1 cellular context compared by ENCODE assay signal in the genomic region with DNA sequence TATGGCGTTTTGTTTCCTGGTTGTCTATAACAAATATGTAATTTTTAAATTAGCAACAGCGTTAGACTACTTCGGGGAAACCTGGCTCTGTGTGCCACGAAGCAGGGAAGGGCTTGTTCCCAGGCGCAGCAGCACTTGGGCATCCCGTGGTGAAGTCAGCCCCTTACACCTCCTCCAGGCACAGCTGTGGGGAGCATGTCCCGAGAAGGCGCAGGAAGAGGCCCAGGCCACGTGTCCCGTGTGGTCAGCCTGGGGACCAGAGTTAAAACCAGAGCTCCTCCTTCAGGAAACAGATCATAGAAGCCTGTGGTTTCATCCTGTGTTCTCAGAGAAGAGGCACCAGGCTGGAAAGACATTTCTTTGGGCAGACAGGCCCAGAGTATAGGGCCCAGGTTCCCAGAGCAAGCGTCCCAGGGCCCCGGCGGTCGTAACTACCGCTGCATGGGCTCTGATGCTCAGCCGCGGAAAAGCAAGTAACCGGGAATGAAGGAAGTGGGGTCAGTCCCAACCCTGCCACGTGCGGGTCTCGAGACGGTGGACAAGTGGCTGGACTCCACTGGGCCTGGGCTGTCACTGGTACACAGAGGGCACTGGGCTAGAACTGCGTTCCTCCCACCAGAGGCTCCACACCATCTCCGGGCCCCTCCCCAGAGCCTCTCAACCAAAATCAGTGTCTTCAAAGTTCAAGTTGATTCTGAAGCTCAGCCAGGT.
A peak's percentile ranks its signal among the peaks of the same experiment; 100 is the strongest.
TF ChIP-seq lines count a peak whose summit lies in the region.

No MANE protein-coding gene starts in this region.

TF ChIP-seq in K562, 482 proteins besides CTCF, POLR2A, EP300 and RAD21 (continues in another document):
- TF ChIP-seq SNAPC5 (CRISPR knock-in tag; IDR thresholded peaks at IDR 0.05) = no peak
- TF ChIP-seq MCM3 (IDR thresholded peaks at IDR 0.05) = no peak
- peak in 1 of 2 experiments; percentile 66; a peak in 2 of 4 replicates for TF ChIP-seq MNT (conservative IDR thresholded peaks at IDR 0.05)
- no peak for TF ChIP-seq EGR1 (conservative IDR thresholded peaks at IDR 0.05)
- no peak for TF ChIP-seq ZBTB17 (CRISPR knock-in tag; IDR thresholded peaks at IDR 0.05)
- peak in 1 of 2 experiments; percentile 45; a peak in 2 of 4 replicates for TF ChIP-seq NRF1 (conservative IDR thresholded peaks at IDR 0.05 in 1 of 2, IDR thresholded peaks at IDR 0.05 in 1 of 2)
- TF ChIP-seq CBX3 (IDR thresholded peaks at IDR 0.05; ENCODE audit: borderline replicate concordance in 1 of 2, low read length in 2 of 2) = no peak
- TF ChIP-seq USF2 (CRISPR knock-in tag; IDR thresholded peaks at IDR 0.05) = peak; percentile 76
- TF ChIP-seq BRD4 (IDR thresholded peaks at IDR 0.05) = no peak
- 0 out of 2 replicates have a peak, but pooled peaks have one; percentile 55 for TF ChIP-seq ATF6 (CRISPR knock-in tag; IDR thresholded peaks at IDR 0.05)
- peak in 1 of 2 experiments; percentile 26 for TF ChIP-seq E2F6 (IDR thresholded peaks at IDR 0.05; ENCODE audit: borderline replicate concordance in 1 of 2, extremely low read depth in 1 of 2, insufficient read depth in 1 of 2, insufficient read length in 1 of 2, low read depth in 1 of 2, low read length in 1 of 2, poor library complexity in 1 of 2, severe bottlenecking in 1 of 2)
- no peak for TF ChIP-seq ELF2 (CRISPR knock-in tag; IDR thresholded peaks at IDR 0.05)
- TF ChIP-seq BACH1 (tag; IDR thresholded peaks at IDR 0.05) = no peak
- TF ChIP-seq ZNF586 (CRISPR knock-in tag; conservative IDR thresholded peaks at IDR 0.05) = no peak
- peak; percentile 65; the same call in 1 of the 2 replicates for TF ChIP-seq ESRRA (IDR thresholded peaks at IDR 0.05; ENCODE audit: borderline replicate concordance, low read depth)
- TF ChIP-seq, protein P1, sequence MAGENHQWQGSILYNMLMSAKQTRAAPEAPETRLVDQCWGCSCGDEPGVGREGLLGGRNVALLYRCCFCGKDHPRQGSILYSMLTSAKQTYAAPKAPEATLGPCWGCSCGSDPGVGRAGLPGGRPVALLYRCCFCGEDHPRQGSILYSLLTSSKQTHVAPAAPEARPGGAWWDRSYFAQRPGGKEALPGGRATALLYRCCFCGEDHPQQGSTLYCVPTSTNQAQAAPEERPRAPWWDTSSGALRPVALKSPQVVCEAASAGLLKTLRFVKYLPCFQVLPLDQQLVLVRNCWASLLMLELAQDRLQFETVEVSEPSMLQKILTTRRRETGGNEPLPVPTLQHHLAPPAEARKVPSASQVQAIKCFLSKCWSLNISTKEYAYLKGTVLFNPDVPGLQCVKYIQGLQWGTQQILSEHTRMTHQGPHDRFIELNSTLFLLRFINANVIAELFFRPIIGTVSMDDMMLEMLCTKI (IDR thresholded peaks at IDR 0.05; ENCODE audit: partially characterized antibody) = no peak
- TF ChIP-seq, protein P2, sequence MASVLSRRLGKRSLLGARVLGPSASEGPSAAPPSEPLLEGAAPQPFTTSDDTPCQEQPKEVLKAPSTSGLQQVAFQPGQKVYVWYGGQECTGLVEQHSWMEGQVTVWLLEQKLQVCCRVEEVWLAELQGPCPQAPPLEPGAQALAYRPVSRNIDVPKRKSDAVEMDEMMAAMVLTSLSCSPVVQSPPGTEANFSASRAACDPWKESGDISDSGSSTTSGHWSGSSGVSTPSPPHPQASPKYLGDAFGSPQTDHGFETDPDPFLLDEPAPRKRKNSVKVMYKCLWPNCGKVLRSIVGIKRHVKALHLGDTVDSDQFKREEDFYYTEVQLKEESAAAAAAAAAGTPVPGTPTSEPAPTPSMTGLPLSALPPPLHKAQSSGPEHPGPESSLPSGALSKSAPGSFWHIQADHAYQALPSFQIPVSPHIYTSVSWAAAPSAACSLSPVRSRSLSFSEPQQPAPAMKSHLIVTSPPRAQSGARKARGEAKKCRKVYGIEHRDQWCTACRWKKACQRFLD (CRISPR knock-in tag; IDR thresholded peaks at IDR 0.05) = no peak
- TF ChIP-seq, protein P3, sequence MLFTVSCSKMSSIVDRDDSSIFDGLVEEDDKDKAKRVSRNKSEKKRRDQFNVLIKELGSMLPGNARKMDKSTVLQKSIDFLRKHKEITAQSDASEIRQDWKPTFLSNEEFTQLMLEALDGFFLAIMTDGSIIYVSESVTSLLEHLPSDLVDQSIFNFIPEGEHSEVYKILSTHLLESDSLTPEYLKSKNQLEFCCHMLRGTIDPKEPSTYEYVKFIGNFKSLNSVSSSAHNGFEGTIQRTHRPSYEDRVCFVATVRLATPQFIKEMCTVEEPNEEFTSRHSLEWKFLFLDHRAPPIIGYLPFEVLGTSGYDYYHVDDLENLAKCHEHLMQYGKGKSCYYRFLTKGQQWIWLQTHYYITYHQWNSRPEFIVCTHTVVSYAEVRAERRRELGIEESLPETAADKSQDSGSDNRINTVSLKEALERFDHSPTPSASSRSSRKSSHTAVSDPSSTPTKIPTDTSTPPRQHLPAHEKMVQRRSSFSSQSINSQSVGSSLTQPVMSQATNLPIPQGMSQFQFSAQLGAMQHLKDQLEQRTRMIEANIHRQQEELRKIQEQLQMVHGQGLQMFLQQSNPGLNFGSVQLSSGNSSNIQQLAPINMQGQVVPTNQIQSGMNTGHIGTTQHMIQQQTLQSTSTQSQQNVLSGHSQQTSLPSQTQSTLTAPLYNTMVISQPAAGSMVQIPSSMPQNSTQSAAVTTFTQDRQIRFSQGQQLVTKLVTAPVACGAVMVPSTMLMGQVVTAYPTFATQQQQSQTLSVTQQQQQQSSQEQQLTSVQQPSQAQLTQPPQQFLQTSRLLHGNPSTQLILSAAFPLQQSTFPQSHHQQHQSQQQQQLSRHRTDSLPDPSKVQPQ (CRISPR knock-in tag; IDR thresholded peaks at IDR 0.05; ENCODE audit: borderline replicate concordance) = no peak
- no peak for TF ChIP-seq ZBTB26 (CRISPR knock-in tag; IDR thresholded peaks at IDR 0.05)
- no peak for TF ChIP-seq FOSL1 (tag; conservative IDR thresholded peaks at IDR 0.05)
- TF ChIP-seq, protein P4, sequence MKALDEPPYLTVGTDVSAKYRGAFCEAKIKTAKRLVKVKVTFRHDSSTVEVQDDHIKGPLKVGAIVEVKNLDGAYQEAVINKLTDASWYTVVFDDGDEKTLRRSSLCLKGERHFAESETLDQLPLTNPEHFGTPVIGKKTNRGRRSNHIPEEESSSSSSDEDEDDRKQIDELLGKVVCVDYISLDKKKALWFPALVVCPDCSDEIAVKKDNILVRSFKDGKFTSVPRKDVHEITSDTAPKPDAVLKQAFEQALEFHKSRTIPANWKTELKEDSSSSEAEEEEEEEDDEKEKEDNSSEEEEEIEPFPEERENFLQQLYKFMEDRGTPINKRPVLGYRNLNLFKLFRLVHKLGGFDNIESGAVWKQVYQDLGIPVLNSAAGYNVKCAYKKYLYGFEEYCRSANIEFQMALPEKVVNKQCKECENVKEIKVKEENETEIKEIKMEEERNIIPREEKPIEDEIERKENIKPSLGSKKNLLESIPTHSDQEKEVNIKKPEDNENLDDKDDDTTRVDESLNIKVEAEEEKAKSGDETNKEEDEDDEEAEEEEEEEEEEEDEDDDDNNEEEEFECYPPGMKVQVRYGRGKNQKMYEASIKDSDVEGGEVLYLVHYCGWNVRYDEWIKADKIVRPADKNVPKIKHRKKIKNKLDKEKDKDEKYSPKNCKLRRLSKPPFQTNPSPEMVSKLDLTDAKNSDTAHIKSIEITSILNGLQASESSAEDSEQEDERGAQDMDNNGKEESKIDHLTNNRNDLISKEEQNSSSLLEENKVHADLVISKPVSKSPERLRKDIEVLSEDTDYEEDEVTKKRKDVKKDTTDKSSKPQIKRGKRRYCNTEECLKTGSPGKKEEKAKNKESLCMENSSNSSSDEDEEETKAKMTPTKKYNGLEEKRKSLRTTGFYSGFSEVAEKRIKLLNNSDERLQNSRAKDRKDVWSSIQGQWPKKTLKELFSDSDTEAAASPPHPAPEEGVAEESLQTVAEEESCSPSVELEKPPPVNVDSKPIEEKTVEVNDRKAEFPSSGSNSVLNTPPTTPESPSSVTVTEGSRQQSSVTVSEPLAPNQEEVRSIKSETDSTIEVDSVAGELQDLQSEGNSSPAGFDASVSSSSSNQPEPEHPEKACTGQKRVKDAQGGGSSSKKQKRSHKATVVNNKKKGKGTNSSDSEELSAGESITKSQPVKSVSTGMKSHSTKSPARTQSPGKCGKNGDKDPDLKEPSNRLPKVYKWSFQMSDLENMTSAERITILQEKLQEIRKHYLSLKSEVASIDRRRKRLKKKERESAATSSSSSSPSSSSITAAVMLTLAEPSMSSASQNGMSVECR (CRISPR knock-in tag; IDR thresholded peaks at IDR 0.05) = no peak
- peak; percentile 93 for TF ChIP-seq USF1 (CRISPR knock-in tag; IDR thresholded peaks at IDR 0.05)
- no peak for TF ChIP-seq NBN (IDR thresholded peaks at IDR 0.05; ENCODE audit: low read depth)
- TF ChIP-seq ETV1 (tag; conservative IDR thresholded peaks at IDR 0.05; ENCODE audit: low read depth) = no peak
- TF ChIP-seq GABPA (tag; conservative IDR thresholded peaks at IDR 0.05; ENCODE audit: low read depth) = 0 out of 2 replicates have a peak, but pooled peaks have one; percentile 44
- TF ChIP-seq BHLHE40 (IDR thresholded peaks at IDR 0.05; ENCODE audit: low read length) = 0 out of 2 replicates have a peak, but pooled peaks have one; percentile 18
- no peak for TF ChIP-seq MTA2 (IDR thresholded peaks at IDR 0.05; ENCODE audit: low read depth)
- no peak for TF ChIP-seq SMARCC2 (IDR thresholded peaks at IDR 0.05; ENCODE audit: low read depth)
- TF ChIP-seq ZBTB11 (CRISPR knock-in tag; IDR thresholded peaks at IDR 0.05) = no peak
- no peak for TF ChIP-seq PML (IDR thresholded peaks at IDR 0.05; ENCODE audit: low read length)
